Comparison of ENCODE assay signal across 8 cellular contexts in genomic region chr17:8137645-8138342, GRCh38. TPM values are rescaled to one million over a fixed set of nuclear protein-coding genes. Genes with fewer than 3 reads are reported as not detected.
DNase-seq lines count a peak whose midpoint lies in the region; TF ChIP-seq lines count a peak whose summit lies in the region.
"Had no signal": no experiment of that assay in that cellular context is flagged by ENCODE, and none has a peak within 500 bp of the region (broad histone marks: within the 10 kb centered on the region; RNA-seq: fewer than 3 reads in every experiment).

No MANE protein-coding gene starts in this region.

- H3K27me3 ChIP-seq in Caco-2 (replicated peaks; ENCODE audit: control insufficient read depth, insufficient read depth, low read length) (no peaks in the 10 kb centered on the region), mononuclear cell (ENCODE audit: insufficient read depth, low read length) (no peaks in the 10 kb centered on the region)

- H3K9me3 Mint-ChIP-seq in Caco-2 (ENCODE audit: unreplicated experiment) = no peaks in the 10 kb centered on the region
- H3K9me3 Mint-ChIP-seq in activated CD4-positive, alpha-beta memory T cell treated with anti-CD3 and anti-CD28 coated beads for 36 hours = no peaks in the 10 kb centered on the region
- H3K9me3 Mint-ChIP-seq: IgD-negative memory B cell had no signal

- BruUV-seq in Caco-2 (replicated peaks; lab: Mats Ljungman, UMichigan) = no TSS peak

- H3K9me3 ChIP-seq in Caco-2 (no peaks in the 10 kb centered on the region), SK-N-MC (ENCODE audit: low read depth, low read length) (no peaks in the 10 kb centered on the region), mononuclear cell (ENCODE audit: low read depth, low read length) (no peaks in the 10 kb centered on the region)

- CTCF ChIA-PET in Caco-2 (lab: Charles Lee) = interaction anchor here (0.6 to 1.3 kb wide), 2 partner anchors 19 to 246 kb away, joined by 3 to 4 read pairs; no protein-coding TSS in a partner anchor
- CTCF ChIA-PET in activated CD4-positive, alpha-beta memory T cell treated with anti-CD3 and anti-CD28 coated beads for 36 hours (lab: Charles Lee) = interaction anchor here (0.7 to 4.6 kb wide), 18 partner anchors 11 to 157 kb away, joined by 3 to 37 read pairs (median 6); partner anchors contain the start of genes ALOXE3, HES7, PER1 and SLC25A35

- intact Hi-C loops in Caco-2 (cut with micrococcal nuclease; ENCODE audit: unreplicated experiment) = loop anchor here (1.0 to 2.0 kb wide), 2 partner anchors 13 to 19 kb away; partner anchors contain the start of gene HES7
- intact Hi-C loops in activated CD4-positive, alpha-beta memory T cell treated with anti-CD3 and anti-CD28 coated beads for 36 hours (cut with micrococcal nuclease) = loop anchor here (1.0 to 5.0 kb wide), 5 partner anchors 12 to 300 kb away; partner anchors contain the start of genes NDEL1 and SLC25A35

- H3K4me1 ChIP-seq in Caco-2 (peaks cover 4% of the 10 kb centered on the region; the same call in 1 of the 2 replicates), mononuclear cell (ENCODE audit: insufficient read depth, low read length) (peaks cover 29% of the 10 kb centered on the region)

- no peaks in the 10 kb centered on the region for H3K4me1 Mint-ChIP-seq in Caco-2 (ENCODE audit: low read depth, unreplicated experiment)
- H3K4me1 Mint-ChIP-seq in activated CD4-positive, alpha-beta memory T cell treated with anti-CD3 and anti-CD28 coated beads for 36 hours (ENCODE audit: low read depth) = peaks cover 2% of the 10 kb centered on the region

- peaks cover 12% of the 10 kb centered on the region for H3K36me3 Mint-ChIP-seq in Caco-2 (ENCODE audit: insufficient read depth, unreplicated experiment)
- H3K36me3 Mint-ChIP-seq in activated CD4-positive, alpha-beta memory T cell treated with anti-CD3 and anti-CD28 coated beads for 36 hours = peaks cover 9% of the 10 kb centered on the region
- H3K36me3 Mint-ChIP-seq: IgD-negative memory B cell had no signal

- no peak overlapping the region for H3K27ac Mint-ChIP-seq in Caco-2 (ENCODE audit: unreplicated experiment)
- H3K27ac Mint-ChIP-seq in activated CD4-positive, alpha-beta memory T cell treated with anti-CD3 and anti-CD28 coated beads for 36 hours = no peak overlapping the region
- H3K27ac Mint-ChIP-seq: IgD-negative memory B cell had no signal

- POLR2A ChIA-PET in Caco-2 (lab: Charles Lee) = no interaction called here
- POLR2A ChIA-PET in activated CD4-positive, alpha-beta memory T cell treated with anti-CD3 and anti-CD28 coated beads for 36 hours (lab: Charles Lee) = interaction anchor here (1.1 to 3.0 kb wide), 6 partner anchors 9 to 84 kb away, joined by 3 to 28 read pairs (median 5); no protein-coding TSS in a partner anchor

- DNase-seq in Caco-2 (no peak), SK-N-MC (ENCODE audit: low read depth, low spot score) (no peak), foreskin melanocyte (no peak), NCI-H226 (no peak)
- no peak for DNase-seq in activated CD4-positive, alpha-beta memory T cell treated with anti-CD3 and anti-CD28 coated beads for 36 hours

- peak overlapping the region; percentile 81 for H3K9ac ChIP-seq in SK-N-MC (ENCODE audit: insufficient read length)

- no peaks in the 10 kb centered on the region for H3K27me3 Mint-ChIP-seq in Caco-2 (ENCODE audit: insufficient read depth, unreplicated experiment)
- peaks cover 1% of the 10 kb centered on the region for H3K27me3 Mint-ChIP-seq in activated CD4-positive, alpha-beta memory T cell treated with anti-CD3 and anti-CD28 coated beads for 36 hours
- H3K27me3 Mint-ChIP-seq: IgD-negative memory B cell had no signal

- H3K4me3 ChIP-seq in Caco-2 (ENCODE audit: low read depth, low read length) = peak overlapping the region; percentile 38
- H3K4me3 ChIP-seq in SK-N-MC = peak overlapping the region; percentile 90
- H3K4me3 ChIP-seq in mononuclear cell (ENCODE audit: low read length) = peak overlapping the region; percentile 43

- no peak overlapping the region for H3K4me3 Mint-ChIP-seq in Caco-2 (ENCODE audit: unreplicated experiment)
- no peak overlapping the region for H3K4me3 Mint-ChIP-seq in activated CD4-positive, alpha-beta memory T cell treated with anti-CD3 and anti-CD28 coated beads for 36 hours

- no peak overlapping the region; the same call in 1 of the 2 replicates for H3K27ac ChIP-seq in SK-N-MC

- H3K36me3 ChIP-seq in Caco-2 (ENCODE audit: control insufficient read depth, insufficient read depth, low read length) (no peaks in the 10 kb centered on the region), SK-N-MC (ENCODE audit: insufficient read depth, low read length) (peaks cover 4% of the 10 kb centered on the region; the same call in 1 of the 2 replicates)

- no peak for TF ChIP-seq CTCF in Caco-2 (IDR thresholded peaks at IDR 0.05; ENCODE audit: insufficient read depth in 1 of 2, low read depth in 1 of 2, low read length in 1 of 2, severe bottlenecking in 1 of 2, unreplicated experiment in 1 of 2)

RNA-seq across cellular contexts. Expression of gene HES7, which starts 13.9 kb away (rescaled TPM):
- not detected in 2 replicates for total RNA-seq in Caco-2 (2022)
- not detected for total RNA-seq in mononuclear cell
- 1 to 10 TPM; 2.5 to 2.8 TPM for total RNA-seq in activated CD4-positive, alpha-beta memory T cell treated with anti-CD3 and anti-CD28 coated beads for 36 hours
- total RNA-seq: mesenteric fat pad had no signal

RNA-seq across cellular contexts. Expression of gene PER1, which starts 14.4 kb away (rescaled TPM):
- total RNA-seq in Caco-2 (2022) (10.6 and 10.8 TPM in 2 replicates), mononuclear cell (250 TPM)
- 10 to 100 TPM; 48.9 to 56.3 TPM for total RNA-seq in activated CD4-positive, alpha-beta memory T cell treated with anti-CD3 and anti-CD28 coated beads for 36 hours

RNA-seq across cellular contexts. Expression of gene ALOXE3, which starts 19.5 kb away (rescaled TPM):
- total RNA-seq in Caco-2 (2022) (not detected in 2 replicates), mononuclear cell (0.10 TPM)
- total RNA-seq in activated CD4-positive, alpha-beta memory T cell treated with anti-CD3 and anti-CD28 coated beads for 36 hours = under 1 TPM; 0.12 TPM
- total RNA-seq: mesenteric fat pad had no signal

RNA-seq across cellular contexts. Expression of gene VAMP2, which starts 25.0 kb away (rescaled TPM):
- 10.5 and 12.2 TPM in 2 replicates for total RNA-seq in Caco-2 (2022)
- total RNA-seq in mononuclear cell = 40.3 TPM
- 10 to 100 TPM; 30.1 to 30.4 TPM for total RNA-seq in activated CD4-positive, alpha-beta memory T cell treated with anti-CD3 and anti-CD28 coated beads for 36 hours

RNA-seq across cellular contexts. Expression of gene TMEM107, which starts 38.4 kb away (rescaled TPM):
- 5.4 TPM in 2 replicates for total RNA-seq in Caco-2 (2022)
- 221 TPM for total RNA-seq in mononuclear cell
- total RNA-seq in activated CD4-positive, alpha-beta memory T cell treated with anti-CD3 and anti-CD28 coated beads for 36 hours = 10 to 100 TPM; 32.6 to 35.3 TPM

Comparison
In these comparisons a context has a peak if more than half of its experiments do, and no peak if none do; other contexts are left out.
1. H3K4me3 ChIP-seq: peak in every context shown above with its lines; median percentile 90 in SK-N-MC; 43 in mononuclear cell; 38 in Caco-2.